Comparison of ENCODE assay signal across 13 cellular contexts in the genomic region with DNA sequence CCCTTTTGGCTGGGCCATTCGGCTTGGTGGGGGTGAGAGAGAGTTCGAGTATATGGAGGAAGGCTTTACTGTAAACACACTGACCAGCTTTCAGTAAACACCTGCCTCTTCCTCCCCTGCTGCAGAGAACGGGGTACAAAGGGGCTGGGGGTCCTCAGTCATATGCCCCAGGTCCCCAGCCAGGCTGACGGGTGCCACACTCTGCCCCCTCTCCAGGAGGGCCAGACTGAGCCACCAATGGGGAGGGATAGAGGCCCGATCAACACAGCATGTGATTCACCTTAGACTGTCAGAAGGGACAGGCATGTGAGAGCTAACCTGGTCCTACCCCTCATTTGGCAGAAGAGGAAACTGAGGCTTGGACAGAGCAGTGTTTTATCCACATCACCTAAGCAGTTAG. TPM values are rescaled to one million over a fixed set of nuclear protein-coding genes. Genes with fewer than 3 reads are reported as not detected.
DNase-seq lines count a peak whose midpoint lies in the region; ATAC-seq and TF ChIP-seq lines count a peak whose summit lies in the region.
"Had no signal": no experiment of that assay in that cellular context is flagged by ENCODE, and none has a peak within 500 bp of the region (broad histone marks: within the 10 kb centered on the region; RNA-seq: fewer than 3 reads in every experiment).

No MANE protein-coding gene starts in this region.

- H3K4me1 ChIP-seq in mammary epithelial cell (ENCODE audit: insufficient read depth, low read length) (peaks cover 43% of the 10 kb centered on the region), iPS-20b (ENCODE audit: insufficient read depth, low read length) (peaks cover 49% of the 10 kb centered on the region)

- H3K27me3 ChIP-seq in mammary epithelial cell (ENCODE audit: insufficient read depth, low read length), result no peaks in the 10 kb centered on the region
- no peaks in the 10 kb centered on the region for H3K27me3 ChIP-seq in iPS-20b (ENCODE audit: insufficient read depth, low read length)

- H3K36me3 ChIP-seq in mammary epithelial cell (ENCODE audit: insufficient read depth, low read length) (no peaks in the 10 kb centered on the region), iPS-20b (ENCODE audit: insufficient read depth, low read depth, low read length) (peaks cover 4% of the 10 kb centered on the region; the same call in 1 of the 2 replicates)
- H3K36me3 ChIP-seq: HAP-1 had no signal

- WGBS in mammary epithelial cell (ENCODE audit: low coverage, missing lambda C conversion rate), result 96% methylated on average over 5 of the region's 5 CpGs

- H3K9me3 Mint-ChIP-seq in MCF 10A (ENCODE audit: unreplicated experiment), result no peaks in the 10 kb centered on the region
- H3K9me3 Mint-ChIP-seq in activated T-helper 17 cell treated with anti-CD3 and anti-CD28 coated beads, Interleukin-2, amount 50 U/mL, for 72 hours, result no peaks in the 10 kb centered on the region
- H3K9me3 Mint-ChIP-seq: activated B cell treated with CpG ODN at 0.5 μM for 24 hours had no signal

- no peaks in the 10 kb centered on the region for H3K27me3 Mint-ChIP-seq in MCF 10A (ENCODE audit: insufficient read depth, unreplicated experiment)
- no peaks in the 10 kb centered on the region for H3K27me3 Mint-ChIP-seq in activated T-helper 17 cell treated with anti-CD3 and anti-CD28 coated beads, Interleukin-2, amount 50 U/mL, for 72 hours
- H3K27me3 Mint-ChIP-seq: activated B cell treated with CpG ODN at 0.5 μM for 24 hours had no signal

- peaks cover 4% of the 10 kb centered on the region for H3K36me3 Mint-ChIP-seq in MCF 10A (ENCODE audit: insufficient read depth, unreplicated experiment)
- H3K36me3 Mint-ChIP-seq in activated T-helper 17 cell treated with anti-CD3 and anti-CD28 coated beads, Interleukin-2, amount 50 U/mL, for 72 hours (ENCODE audit: low read depth), result peaks cover 27% of the 10 kb centered on the region

- dilution Hi-C loops in mammary epithelial cell (cut with HindIII; ENCODE audit: low sequenced_read_pairs), result no loop called here

- no peak overlapping the region for H3K27ac ChIP-seq in mammary epithelial cell (ENCODE audit: insufficient read depth, low read depth, low read length)
- peak overlapping the region; percentile 21 for H3K27ac ChIP-seq in iPS-20b (ENCODE audit: low read length)
- peak overlapping the region; percentile 84 for H3K27ac ChIP-seq in temporal lobe (ENCODE audit: low read depth, low read length)

- no peak overlapping the region for H3K4me3 Mint-ChIP-seq in MCF 10A (ENCODE audit: unreplicated experiment)
- H3K4me3 Mint-ChIP-seq in activated T-helper 17 cell treated with anti-CD3 and anti-CD28 coated beads, Interleukin-2, amount 50 U/mL, for 72 hours, result no peak overlapping the region
- H3K4me3 Mint-ChIP-seq: activated B cell treated with CpG ODN at 0.5 μM for 24 hours had no signal

- no peak overlapping the region for H2AFZ ChIP-seq in mammary epithelial cell (ENCODE audit: low read depth, low read length)

- H3K9ac ChIP-seq in mammary epithelial cell (ENCODE audit: insufficient read depth, low read length), result no peak overlapping the region
- H3K9ac ChIP-seq in iPS-20b (ENCODE audit: low read depth, low read length), result peak overlapping the region; percentile 73; the same call in 1 of the 2 replicates

- H3K4me3 ChIP-seq in mammary epithelial cell (replicated peaks in 1 of 3; ENCODE audit: insufficient read depth in 1 of 3, low read depth in 2 of 3, low read length in 3 of 3) (no peak overlapping the region), iPS-20b (ENCODE audit: low read length) (no peak overlapping the region)
- H3K4me3 ChIP-seq: HAP-1 had no signal

- peaks cover 24% of the 10 kb centered on the region for H3K4me1 Mint-ChIP-seq in MCF 10A (ENCODE audit: insufficient read depth, unreplicated experiment)
- H3K4me1 Mint-ChIP-seq in activated T-helper 17 cell treated with anti-CD3 and anti-CD28 coated beads, Interleukin-2, amount 50 U/mL, for 72 hours, result peaks cover 23% of the 10 kb centered on the region

- DNase-seq in MCF 10A (ENCODE audit: unreplicated experiment) (no peak), mammary epithelial cell (no peak), inferior parietal cortex (ENCODE audit: extremely low spot score) (no peak)
- DNase-seq: activated B cell treated with CpG ODN at 0.5 μM for 24 hours, NCI-H1105 treated with DMSO at 0.1 percent for 48 hours, NCI-H526 had no signal

- no TSS peak for BruUV-seq in MCF 10A (replicated peaks; lab: Mats Ljungman, UMichigan)
- BruUV-seq in mammary epithelial cell (replicated peaks; lab: Mats Ljungman, UMichigan), result no TSS peak

- peak overlapping the region; percentile 59 for H3K27ac Mint-ChIP-seq in MCF 10A (ENCODE audit: low read depth, unreplicated experiment)
- H3K27ac Mint-ChIP-seq in activated T-helper 17 cell treated with anti-CD3 and anti-CD28 coated beads, Interleukin-2, amount 50 U/mL, for 72 hours, result peak overlapping the region; percentile 48
- H3K27ac Mint-ChIP-seq: activated B cell treated with CpG ODN at 0.5 μM for 24 hours had no signal

- CTCF ChIA-PET in MCF 10A (lab: Yijun Ruan, JAX) (interaction anchor here (0.6 to 7.8 kb wide), 4 partner anchors 9 to 267 kb away, joined by 4 to 60 read pairs (median 20); no protein-coding TSS in a partner anchor), mammary epithelial cell (lab: Charles Lee; ENCODE audit: low non-redundant PET) (no interaction called here)

- POLR2A ChIA-PET in MCF 10A (lab: Yijun Ruan, JAX), result interaction anchor here (4.7 kb wide), 1 partner anchor 11 kb away, joined by 29 read pairs; no protein-coding TSS in a partner anchor

- H3K9me3 ChIP-seq in mammary epithelial cell (replicated peaks; ENCODE audit: insufficient read depth, low read length) (no peaks in the 10 kb centered on the region), iPS-20b (ENCODE audit: insufficient read depth, low read depth, low read length) (no peaks in the 10 kb centered on the region)
- H3K9me3 ChIP-seq: HAP-1 had no signal

- peaks cover 28% of the 10 kb centered on the region for H3K79me2 ChIP-seq in mammary epithelial cell (ENCODE audit: insufficient read depth, low read length)

- ATAC-seq in activated T-helper 17 cell treated with anti-CD3 and anti-CD28 coated beads, Interleukin-2, amount 50 U/mL, for 72 hours (replicated peaks), result no peak
- ATAC-seq in GM18870 (IDR thresholded peaks at IDR 0.05; ENCODE audit: unreplicated experiment) (no peak), GM19351 (IDR thresholded peaks at IDR 0.05; ENCODE audit: unreplicated experiment) (no peak)

- no peaks in the 10 kb centered on the region for H4K20me1 ChIP-seq in mammary epithelial cell (ENCODE audit: insufficient read depth, low read length)

- no peak overlapping the region for H3K4me2 ChIP-seq in mammary epithelial cell (ENCODE audit: insufficient read depth, low read depth, low read length)

- in situ Hi-C loops in mammary epithelial cell (cut with MboI; ENCODE audit: low sequenced_read_pairs in 2 of 2), result no loop called here

- TF ChIP-seq CTCF in MCF 10A (IDR thresholded peaks at IDR 0.05; ENCODE audit: unreplicated experiment) (no peak), mammary epithelial cell (conservative IDR thresholded peaks at IDR 0.05 in 1 of 2, IDR thresholded peaks at IDR 0.05 in 1 of 2; ENCODE audit: extremely low read depth in 1 of 2, insufficient read depth in 1 of 2, low read depth in 1 of 2, low read length in 2 of 2) (no peak)

- intact Hi-C loops in MCF 10A (cut with micrococcal nuclease) (no loop called here), mammary epithelial cell (cut with micrococcal nuclease) (no loop called here)

RNA-seq across cellular contexts. Expression of a gene that starts 13.0 kb away (rescaled TPM):
- total RNA-seq in MCF 10A (2022) (23.9 and 25.3 TPM in 2 replicates), mammary epithelial cell (10 to 100 TPM in 1 of 2 donors, 1 to 10 TPM in 1; 5.8 to 24.6 TPM), temporal lobe (6.9 TPM)
- polyA plus RNA-seq in mammary epithelial cell, result 36.3 TPM
- polyA minus RNA-seq in mammary epithelial cell, result 59.6 TPM
- 100 to 1,000 TPM in 1 of 2 donors, 10 to 100 TPM in 1; 76.2 to 160 TPM for total RNA-seq in activated T-helper 17 cell treated with anti-CD3 and anti-CD28 coated beads, Interleukin-2, amount 50 U/mL, for 72 hours

RNA-seq across cellular contexts. Expression of a gene that starts 14.7 kb away (rescaled TPM):
- 58.1 and 64.8 TPM in 2 replicates for total RNA-seq in MCF 10A (2022)
- total RNA-seq in mammary epithelial cell, result 10 to 100 TPM; 24.7 to 76.5 TPM
- 37.3 TPM for polyA plus RNA-seq in mammary epithelial cell
- polyA minus RNA-seq in mammary epithelial cell, result 4.1 TPM
- total RNA-seq in activated T-helper 17 cell treated with anti-CD3 and anti-CD28 coated beads, Interleukin-2, amount 50 U/mL, for 72 hours, result 10 to 100 TPM; 31.6 to 39.2 TPM
- 12.5 TPM for total RNA-seq in temporal lobe

RNA-seq across cellular contexts. Expression of a gene that starts 24.4 kb away (rescaled TPM):
- total RNA-seq in MCF 10A (2022) (not detected in 2 replicates), mammary epithelial cell (not detected), temporal lobe (0.49 TPM)
- not detected for polyA plus RNA-seq in mammary epithelial cell
- polyA minus RNA-seq in mammary epithelial cell, result not detected
- total RNA-seq in activated T-helper 17 cell treated with anti-CD3 and anti-CD28 coated beads, Interleukin-2, amount 50 U/mL, for 72 hours, result 1 to 10 TPM; 2.5 to 3.4 TPM
- polyA plus RNA-seq: neural cell had no signal

RNA-seq across cellular contexts. Expression of a gene that starts 48.7 kb away (rescaled TPM):
- total RNA-seq in MCF 10A (2022) (not detected in 2 replicates), mammary epithelial cell (not detected), temporal lobe (0.25 TPM)
- polyA plus RNA-seq in mammary epithelial cell, result not detected
- not detected for polyA minus RNA-seq in mammary epithelial cell
- not detected for total RNA-seq in activated T-helper 17 cell treated with anti-CD3 and anti-CD28 coated beads, Interleukin-2, amount 50 U/mL, for 72 hours
- polyA plus RNA-seq: neural cell had no signal
